In genomic region chr2:119680457-119681195, GRCh38 we compare ENCODE assay signal across 12 cellular contexts. TPM values are rescaled to one million over a fixed set of nuclear protein-coding genes. Genes with fewer than 3 reads are reported as not detected.
DNase-seq lines count a peak whose midpoint lies in the region; ATAC-seq, FAIRE-seq and TF ChIP-seq lines count a peak whose summit lies in the region.
"Had no signal": no experiment of that assay in that cellular context is flagged by ENCODE, and none has a peak within 500 bp of the region (broad histone marks: within the 10 kb centered on the region; RNA-seq: fewer than 3 reads in every experiment).

No MANE protein-coding gene starts in this region.

- H3K79me2 ChIP-seq in DND-41 (ENCODE audit: insufficient read depth, low read length) (peaks cover 24% of the 10 kb centered on the region), SU-DHL-6 (ENCODE audit: insufficient read depth, low read length) (peaks cover 20% of the 10 kb centered on the region), keratinocyte (ENCODE audit: control insufficient read depth, insufficient read depth, low read length) (peaks cover 16% of the 10 kb centered on the region)

- H4K20me1 ChIP-seq in DND-41 (ENCODE audit: insufficient read depth, low read length) = peaks cover 25% of the 10 kb centered on the region; the same call in 1 of the 2 replicates
- no peaks in the 10 kb centered on the region for H4K20me1 ChIP-seq in SU-DHL-6 (ENCODE audit: low read depth, low read length)
- H4K20me1 ChIP-seq in keratinocyte (ENCODE audit: control insufficient read depth, extremely low read depth, insufficient read depth, low read length) = no peaks in the 10 kb centered on the region

- H3K9me3 ChIP-seq in A673 (ENCODE audit: low read depth, low read length, poor library complexity, severe bottlenecking) = no peaks in the 10 kb centered on the region
- H3K9me3 ChIP-seq in DND-41 (ENCODE audit: insufficient read depth, low read length, severe bottlenecking) = no peaks in the 10 kb centered on the region
- H3K9me3 ChIP-seq in SU-DHL-6 (ENCODE audit: insufficient read depth, low read length) = no peaks in the 10 kb centered on the region
- H3K9me3 ChIP-seq in keratinocyte (ENCODE audit: control insufficient read depth, low read depth, low read length) = no peaks in the 10 kb centered on the region
- H3K9me3 ChIP-seq: lower lobe of right lung had no signal

- H2AFZ ChIP-seq in DND-41 (ENCODE audit: low read depth, low read length) (no peak overlapping the region), SU-DHL-6 (ENCODE audit: low read depth, low read length, severe bottlenecking) (no peak overlapping the region), keratinocyte (ENCODE audit: control insufficient read depth, low read length) (no peak overlapping the region)

- H3K4me1 ChIP-seq in A673 (ENCODE audit: insufficient read depth, low read length, poor library complexity, severe bottlenecking) = peaks cover 3% of the 10 kb centered on the region
- peaks cover 22% of the 10 kb centered on the region for H3K4me1 ChIP-seq in DND-41 (ENCODE audit: insufficient read depth, low read length)
- peaks cover 12% of the 10 kb centered on the region for H3K4me1 ChIP-seq in keratinocyte (ENCODE audit: control insufficient read depth, extremely low read depth, insufficient read depth, low read length)

- FAIRE-seq in keratinocyte (lab: Jason Lieb, UNC) = no peak

- H3K27ac ChIP-seq in A673 (ENCODE audit: low read depth, low read length, poor library complexity, severe bottlenecking) (no peak overlapping the region), DND-41 (ENCODE audit: low read length) (peak overlapping the region; percentile 16; the same call in 1 of the 2 replicates), SU-DHL-6 (ENCODE audit: low read depth, low read length) (no peak overlapping the region), keratinocyte (ENCODE audit: control insufficient read depth, insufficient read depth, low read length) (no peak overlapping the region)
- H3K27ac ChIP-seq: lower lobe of right lung had no signal

- intact Hi-C loops in A673 (cut with micrococcal nuclease; ENCODE audit: unreplicated experiment) = no loop called here

- no peak for DNase-seq in A673 (ENCODE audit: low spot score)
- DNase-seq in DND-41 = no peak
- DNase-seq in keratinocyte (ENCODE audit: low read depth, low spot score) = no peak
- no peak for DNase-seq in NK-92 (lab: John Stamatoyannopoulos, UW; ENCODE audit: unreplicated experiment)
- DNase-seq: lower lobe of right lung; NCI-H187 treated with DMSO at 0.1 percent for 48 hours; posterior cingulate gyrus; stimulated activated CD4-positive, alpha-beta T cell treated with anti-CD3 and anti-CD28 coated beads, Interleukin-2, amount 100 ng/mL, for 48 hours had no signal

- H3K4me2 ChIP-seq in DND-41 (ENCODE audit: insufficient read depth, low read length) (peak overlapping the region; percentile 87), SU-DHL-6 (ENCODE audit: low read depth, low read length, poor library complexity, severe bottlenecking) (peak overlapping the region; percentile 88), keratinocyte (ENCODE audit: control insufficient read depth, extremely low read depth, insufficient read depth, low read depth, low read length) (peak overlapping the region; percentile 95)

- H3K36me3 ChIP-seq in A673 (ENCODE audit: insufficient read depth, low read length, poor library complexity, severe bottlenecking) (peaks cover 11% of the 10 kb centered on the region), DND-41 (ENCODE audit: insufficient read depth, low read length) (peaks cover 28% of the 10 kb centered on the region), SU-DHL-6 (ENCODE audit: low read length) (no peaks in the 10 kb centered on the region), keratinocyte (ENCODE audit: control insufficient read depth in 2 of 2, extremely low read depth in 1 of 2, insufficient read depth in 2 of 2, low read length in 2 of 2) (peaks cover 8 to 9% of the 10 kb centered on the region in 2 experiments)

- CTCF ChIA-PET in A673 (lab: Charles Lee) = no interaction called here

- dilution Hi-C loops in keratinocyte (cut with MboI; ENCODE audit: extremely low pct_ligation_motif_present, low sequenced_read_pairs) = no loop called here

- peak overlapping the region; percentile 82 for H3K4me3 ChIP-seq in A673 (ENCODE audit: low read depth, low read length, poor library complexity, severe bottlenecking)
- H3K4me3 ChIP-seq in DND-41 (ENCODE audit: low read depth in 1 of 2, low read length in 2 of 2) = peak overlapping the region in 1 of 2 experiments; percentile 95; a peak in 2 of 4 replicates
- H3K4me3 ChIP-seq in SU-DHL-6 (ENCODE audit: insufficient read depth, low read length, poor library complexity, severe bottlenecking) = no peak overlapping the region
- no peak overlapping the region for H3K4me3 ChIP-seq in keratinocyte (ENCODE audit: control insufficient read depth in 2 of 3, extremely low read depth in 1 of 3, insufficient read depth in 2 of 3, low read depth in 1 of 3, low read length in 3 of 3)

- ATAC-seq in DND-41 (ENCODE audit: insufficient read depth, low read depth) (no peak), GM19463 (IDR thresholded peaks at IDR 0.05; ENCODE audit: unreplicated experiment) (no peak), HG02610 (IDR thresholded peaks at IDR 0.05; ENCODE audit: unreplicated experiment) (no peak), GM19467 (IDR thresholded peaks at IDR 0.05; ENCODE audit: unreplicated experiment) (no peak)
- ATAC-seq: lower lobe of right lung had no signal

- no peaks in the 10 kb centered on the region for H3K27me3 ChIP-seq in A673 (replicated peaks; ENCODE audit: insufficient read depth, low read depth, low read length, poor library complexity)
- no peaks in the 10 kb centered on the region for H3K27me3 ChIP-seq in DND-41 (ENCODE audit: insufficient read depth, low read length, poor library complexity)
- H3K27me3 ChIP-seq in SU-DHL-6 (ENCODE audit: low read length) = no peaks in the 10 kb centered on the region
- no peaks in the 10 kb centered on the region for H3K27me3 ChIP-seq in keratinocyte (ENCODE audit: control insufficient read depth, extremely low read depth, insufficient read depth, low read length)

- no peak for TF ChIP-seq CTCF in A673 (conservative IDR thresholded peaks at IDR 0.05; ENCODE audit: low read depth, low read length)
- no peak for TF ChIP-seq CTCF in DND-41 (IDR thresholded peaks at IDR 0.05; ENCODE audit: borderline replicate concordance, extremely low read depth, low read length, poor library complexity, severe bottlenecking)
- no peak for TF ChIP-seq CTCF in SU-DHL-6 (IDR thresholded peaks at IDR 0.05; ENCODE audit: insufficient read depth, low read length, poor library complexity, severe bottlenecking)
- no peak for TF ChIP-seq CTCF in keratinocyte (optimal IDR thresholded peaks at IDR 0.05 in 1 of 3, IDR thresholded peaks at IDR 0.05 in 1 of 3, conservative IDR thresholded peaks at IDR 0.05 in 1 of 3; ENCODE audit: extremely low read depth in 1 of 3, insufficient read depth in 2 of 3, low read length in 3 of 3)

- no TSS peak for BruUV-seq in A673 (replicated peaks; lab: Mats Ljungman, UMichigan)

- no peaks in the 10 kb centered on the region for H3K9me1 ChIP-seq in keratinocyte (ENCODE audit: control insufficient read depth, extremely low read depth, insufficient read depth, low read length)

- H3K9ac ChIP-seq in DND-41 (ENCODE audit: low read depth, low read length) (peak overlapping the region; percentile 91), SU-DHL-6 (ENCODE audit: low read length) (no peak overlapping the region), keratinocyte (ENCODE audit: control insufficient read depth, extremely low read depth, insufficient read depth, low read length) (no peak overlapping the region)

- H3F3A ChIP-seq in SU-DHL-6 (ENCODE audit: insufficient read depth) = peaks cover 3% of the 10 kb centered on the region; the same call in 1 of the 2 replicates

- POLR2A ChIA-PET in A673 (lab: Charles Lee; ENCODE audit: low non-redundant PET) = no interaction called here

- no peaks in the 10 kb centered on the region for H3K9me2 ChIP-seq in SU-DHL-6 (replicated peaks; ENCODE audit: insufficient read depth, low read length)

RNA-seq across cellular contexts. Expression of gene TMEM177, which starts 1.6 kb away (rescaled TPM):
- 20.3 and 24.6 TPM in 2 replicates for total RNA-seq in A673 (2021)
- 12.4 to 16.3 TPM (median 14.4 TPM) in 3 replicates for polyA plus RNA-seq in keratinocyte
- polyA plus RNA-seq in keratinocyte (2011; ENCODE audit: low read depth) = 1.5 TPM
- polyA plus RNA-seq in keratinocyte (2011; cell fraction: cytosol; rRNA removed) = 9.3 and 11.4 TPM in 2 replicates
- 12.7 and 14.5 TPM in 2 replicates for polyA plus RNA-seq in keratinocyte (2011; cell fraction: nucleus; rRNA removed)
- polyA plus RNA-seq in keratinocyte (2012; ENCODE audit: low replicate concordance) = 6.9 and 16.0 TPM in 2 replicates
- polyA minus RNA-seq in keratinocyte = 8.2 to 18.4 TPM (median 12.3 TPM) in 3 replicates
- 8.1 TPM for polyA minus RNA-seq in keratinocyte (2011; cell fraction: cytosol; rRNA and poly(A)+ RNA removed)
- polyA minus RNA-seq in keratinocyte (2011; cell fraction: nucleus; rRNA and poly(A)+ RNA removed) = 5.5 and 6.4 TPM in 2 replicates
